ENCODE assay signal across 8 cellular contexts in genomic region chr1:57422271-57423134, GRCh38. TPM values are rescaled to one million over a fixed set of nuclear protein-coding genes. Genes with fewer than 3 reads are reported as not detected.
DNase-seq lines count a peak whose midpoint lies in the region; ATAC-seq and TF ChIP-seq lines count a peak whose summit lies in the region.

No MANE protein-coding gene starts in this region.

- no peak overlapping the region for H3K4me3 Mint-ChIP-seq in activated CD8-positive, alpha-beta memory T cell treated with anti-CD3 and anti-CD28 coated beads, Interleukin-2, amount 10 ng/mL, durations not matched to agents 7 days and 5 days

- DNase-seq in EL, result peak; percentile 10
- DNase-seq in NCI-H82 (lab: John Stamatoyannopoulos, UW), result peak; percentile 85
- peak; percentile 21 to 36 for DNase-seq in foreskin fibroblast
- peak; percentile 80 for DNase-seq in posterior vena cava (ENCODE audit: low spot score)
- no peak for DNase-seq in activated CD8-positive, alpha-beta memory T cell treated with anti-CD3 and anti-CD28 coated beads, Interleukin-2, amount 10 ng/mL, durations not matched to agents 7 days and 5 days
- no peak for DNase-seq in MV-4-11 (lab: John Stamatoyannopoulos, UW)

- H3K27me3 Mint-ChIP-seq in activated CD8-positive, alpha-beta memory T cell treated with anti-CD3 and anti-CD28 coated beads, Interleukin-2, amount 10 ng/mL, durations not matched to agents 7 days and 5 days, result peaks cover 61% of the 10 kb centered on the region

- ATAC-seq in HG02588 (IDR thresholded peaks at IDR 0.05; ENCODE audit: unreplicated experiment) (no peak), HG03460 (IDR thresholded peaks at IDR 0.05; ENCODE audit: unreplicated experiment) (no peak)
- no peak for ATAC-seq in activated CD8-positive, alpha-beta memory T cell treated with anti-CD3 and anti-CD28 coated beads, Interleukin-2, amount 10 ng/mL, durations not matched to agents 7 days and 5 days

- no peaks in the 10 kb centered on the region for H3K36me3 Mint-ChIP-seq in activated CD8-positive, alpha-beta memory T cell treated with anti-CD3 and anti-CD28 coated beads, Interleukin-2, amount 10 ng/mL, durations not matched to agents 7 days and 5 days

- peak; percentile 27 for TF ChIP-seq CTCF in foreskin fibroblast (IDR thresholded peaks at IDR 0.05; ENCODE audit: low read depth, low read length)

- H3K27ac Mint-ChIP-seq in activated CD8-positive, alpha-beta memory T cell treated with anti-CD3 and anti-CD28 coated beads, Interleukin-2, amount 10 ng/mL, durations not matched to agents 7 days and 5 days, result no peak overlapping the region

- intact Hi-C loops in posterior vena cava (cut with DNase I), result loop anchor here in 1 of 2 donors (5.0 to 10.0 kb wide), 2 partner anchors 588 to 625 kb away; no protein-coding TSS in a partner anchor

- no peaks in the 10 kb centered on the region for H3K9me3 Mint-ChIP-seq in activated CD8-positive, alpha-beta memory T cell treated with anti-CD3 and anti-CD28 coated beads, Interleukin-2, amount 10 ng/mL, durations not matched to agents 7 days and 5 days (ENCODE audit: low read depth)

- H3K4me3 ChIP-seq in foreskin fibroblast (ENCODE audit: low read depth in 1 of 2, low read length in 2 of 2), result peak overlapping the region; percentile 49 to 69

- CTCF ChIA-PET in activated CD8-positive, alpha-beta memory T cell treated with anti-CD3 and anti-CD28 coated beads, Interleukin-2, amount 10 ng/mL, durations not matched to agents 7 days and 5 days (lab: Charles Lee), result no interaction called here

- H3K4me1 Mint-ChIP-seq in activated CD8-positive, alpha-beta memory T cell treated with anti-CD3 and anti-CD28 coated beads, Interleukin-2, amount 10 ng/mL, durations not matched to agents 7 days and 5 days, result peaks cover 1% of the 10 kb centered on the region

RNA-seq across cellular contexts. Expression of gene DAB1, which starts 1.4 kb away (rescaled TPM):
- total RNA-seq in posterior vena cava, result 100 to 1,000 TPM in 1 of 2 donors, 10 to 100 TPM in 1; 78.3 to 118 TPM
- total RNA-seq in activated CD8-positive, alpha-beta memory T cell treated with anti-CD3 and anti-CD28 coated beads, Interleukin-2, amount 10 ng/mL, durations not matched to agents 7 days and 5 days, result under 1 TPM in 1 of 2 experiments, not detected in 1; 0.15 TPM

Comparison
In these comparisons a context has a peak if more than half of its experiments do, and no peak if none do; other contexts are left out.
1. DNase-seq: peak in EL (single experiment), NCI-H82 (single experiment), foreskin fibroblast (2 of 2) and posterior vena cava (single experiment); none in activated CD8-positive, alpha-beta memory T cell treated with anti-CD3 and anti-CD28 coated beads, Interleukin-2, amount 10 ng/mL, durations not matched to agents 7 days and 5 days (single experiment) and MV-4-11 (single experiment).
2. RNA of gene DAB1, which starts 1.4 kb away (total RNA-seq): 78.3 to 118 TPM in posterior vena cava; 0.15 TPM in activated CD8-positive, alpha-beta memory T cell treated with anti-CD3 and anti-CD28 coated beads, Interleukin-2, amount 10 ng/mL, durations not matched to agents 7 days and 5 days; every median in the first group is over 10 times any median in the second.